In genomic region chr3:98770261-98771039, GRCh38 we compare ENCODE assay signal across 10 cellular contexts. TPM values are rescaled to one million over a fixed set of nuclear protein-coding genes. Genes with fewer than 3 reads are reported as not detected.
DNase-seq lines count a peak whose midpoint lies in the region; ATAC-seq and TF ChIP-seq lines count a peak whose summit lies in the region.
"Had no signal": no experiment of that assay in that cellular context is flagged by ENCODE, and none has a peak within 500 bp of the region (broad histone marks: within the 10 kb centered on the region; RNA-seq: fewer than 3 reads in every experiment).

No MANE protein-coding gene starts in this region.

- peak; percentile 26 to 44 for ATAC-seq in activated T-cell treated with anti-CD3 and anti-CD28 coated beads, Interleukin-2, amount 50 U/mL, for 72 hours (replicated peaks in 1 of 2)
- peak; percentile 85 for ATAC-seq in HG03378 (IDR thresholded peaks at IDR 0.05; ENCODE audit: unreplicated experiment)
- peak; percentile 76 for ATAC-seq in Right ventricle myocardium superior (ENCODE audit: poor library complexity)

- TF ChIP-seq POLR2A in transverse colon (IDR thresholded peaks at IDR 0.05) (no peak), ovary (IDR thresholded peaks at IDR 0.05) (no peak)

- no peak overlapping the region for H3K27ac Mint-ChIP-seq in activated T-cell treated with anti-CD3 and anti-CD28 coated beads, Interleukin-2, amount 50 U/mL, for 72 hours
- H3K27ac Mint-ChIP-seq in activated T-cell treated with anti-CD3 and anti-CD28 coated beads, Interleukin-2, amount 50 U/mL, for 24 hours: no peak overlapping the region

- peaks cover 6% of the 10 kb centered on the region for H3K4me1 Mint-ChIP-seq in activated T-cell treated with anti-CD3 and anti-CD28 coated beads, Interleukin-2, amount 50 U/mL, for 72 hours (ENCODE audit: low read depth)
- peaks cover 9% of the 10 kb centered on the region for H3K4me1 Mint-ChIP-seq in activated T-cell treated with anti-CD3 and anti-CD28 coated beads, Interleukin-2, amount 50 U/mL, for 24 hours (ENCODE audit: low read depth)

- TF ChIP-seq CTCF in transverse colon (IDR thresholded peaks at IDR 0.05): no peak
- no peak for TF ChIP-seq CTCF in ovary (IDR thresholded peaks at IDR 0.05)

- intact Hi-C loops in Right ventricle myocardium superior (cut with DNase I): no loop called here
- intact Hi-C loops in transverse colon (cut with DNase I; ENCODE audit: low total_unique reads): no loop called here
- intact Hi-C loops in ovary (cut with DNase I): no loop called here

- H3K9me3 Mint-ChIP-seq in activated T-cell treated with anti-CD3 and anti-CD28 coated beads, Interleukin-2, amount 50 U/mL, for 72 hours: no peaks in the 10 kb centered on the region
- H3K9me3 Mint-ChIP-seq in activated T-cell treated with anti-CD3 and anti-CD28 coated beads, Interleukin-2, amount 50 U/mL, for 24 hours: no peaks in the 10 kb centered on the region

- H3K4me1 ChIP-seq in transverse colon: no peaks in the 10 kb centered on the region
- no peaks in the 10 kb centered on the region for H3K4me1 ChIP-seq in ovary (ENCODE audit: insufficient read depth)

- WGBS in transverse colon (ENCODE audit: low coverage in 1 of 2), 2 donors: 60 to 77% methylated on average over 4 to 8 of the region's 8 CpGs
- 90 to 94% (median 90%) methylated on average over 8 of the region's 8 CpGs for WGBS in ovary, 3 donors

- H3K27me3 Mint-ChIP-seq in activated T-cell treated with anti-CD3 and anti-CD28 coated beads, Interleukin-2, amount 50 U/mL, for 72 hours (ENCODE audit: low read depth): peaks cover 8% of the 10 kb centered on the region
- H3K27me3 Mint-ChIP-seq in activated T-cell treated with anti-CD3 and anti-CD28 coated beads, Interleukin-2, amount 50 U/mL, for 24 hours: peaks cover 31% of the 10 kb centered on the region

- no peak for TF ChIP-seq EP300 in transverse colon (IDR thresholded peaks at IDR 0.05; ENCODE audit: low read depth)
- TF ChIP-seq EP300 in ovary (IDR thresholded peaks at IDR 0.05): no peak

- H3K36me3 Mint-ChIP-seq in activated T-cell treated with anti-CD3 and anti-CD28 coated beads, Interleukin-2, amount 50 U/mL, for 72 hours (ENCODE audit: insufficient read depth in 2 of 2): no peaks in the 10 kb centered on the region
- no peaks in the 10 kb centered on the region for H3K36me3 Mint-ChIP-seq in activated T-cell treated with anti-CD3 and anti-CD28 coated beads, Interleukin-2, amount 50 U/mL, for 24 hours (ENCODE audit: low read depth)

- H3K27ac ChIP-seq in transverse colon (peak overlapping the region; percentile 2 to 44 (median 32)), ovary (no peak overlapping the region)
- H3K27ac ChIP-seq: PC-9 had no signal

- H3K27me3 ChIP-seq in transverse colon (no peaks in the 10 kb centered on the region), ovary (no peaks in the 10 kb centered on the region)
- H3K27me3 ChIP-seq: BE2C had no signal

- in situ Hi-C loops in transverse colon (cut with MboI; ENCODE audit: low pct_ligation_motif_present in 1 of 4, low pct_unique_long_range_greater_than_20kb in 1 of 4, low sequenced_read_pairs in 3 of 4): no loop called here
- in situ Hi-C loops in ACHN (cut with HindIII; ENCODE audit: low pct_ligation_motif_present, low pct_unique_long_range_greater_than_20kb, low sequenced_read_pairs): no loop called here

- H3K36me3 ChIP-seq in transverse colon: no peaks in the 10 kb centered on the region
- no peaks in the 10 kb centered on the region for H3K36me3 ChIP-seq in ovary

- DNase-seq in activated T-cell treated with anti-CD3 and anti-CD28 coated beads, Interleukin-2, amount 50 U/mL, for 72 hours: peak in 1 of 2 donors; percentile 16
- DNase-seq in activated T-cell treated with anti-CD3 and anti-CD28 coated beads, Interleukin-2, amount 50 U/mL, for 24 hours: no peak
- peak; percentile 62 for DNase-seq in Right ventricle myocardium superior
- DNase-seq in transverse colon: peak; percentile 53
- no peak for DNase-seq in ACHN
- DNase-seq in dedifferentiated amniotic fluid mesenchymal stem cell (ENCODE audit: extremely low spot score): no peak
- DNase-seq in ovary: no peak
- DNase-seq: BE2C had no signal

- no peaks in the 10 kb centered on the region for H3K9me3 ChIP-seq in transverse colon
- no peaks in the 10 kb centered on the region for H3K9me3 ChIP-seq in ovary
- H3K9me3 ChIP-seq: BE2C had no signal

- no peak overlapping the region for H3K4me3 ChIP-seq in transverse colon
- H3K4me3 ChIP-seq in ovary: no peak overlapping the region
- H3K4me3 ChIP-seq: PC-9 had no signal

- H3K4me3 Mint-ChIP-seq in activated T-cell treated with anti-CD3 and anti-CD28 coated beads, Interleukin-2, amount 50 U/mL, for 72 hours: no peak overlapping the region
- no peak overlapping the region for H3K4me3 Mint-ChIP-seq in activated T-cell treated with anti-CD3 and anti-CD28 coated beads, Interleukin-2, amount 50 U/mL, for 24 hours

RNA-seq across cellular contexts. Expression of gene ST3GAL6, which starts 7.3 kb away (rescaled TPM):
- 1 to 10 TPM in 1 of 2 donors, under 1 TPM in 1; 0.07 to 1.5 TPM for total RNA-seq in activated T-cell treated with anti-CD3 and anti-CD28 coated beads, Interleukin-2, amount 50 U/mL, for 72 hours
- total RNA-seq in Right ventricle myocardium superior (34.1 TPM), transverse colon (1 to 10 TPM; 2.2 to 9.7 (median 2.6) TPM), ovary (10 to 100 TPM in 2 of 7 donors, 1 to 10 TPM in 5; 1.9 to 16.7 (median 3.7) TPM)
- polyA plus RNA-seq in ovary: 1 to 10 TPM; 2.0 to 4.4 TPM

Comparison
In these comparisons a context has a peak if more than half of its experiments do, and no peak if none do; other contexts are left out.
1. ATAC-seq: peak in every context shown above with its lines; median percentile 85 in HG03378; 76 in Right ventricle myocardium superior; 35 in activated T-cell treated with anti-CD3 and anti-CD28 coated beads, Interleukin-2, amount 50 U/mL, for 72 hours.
2. DNase-seq: peak in Right ventricle myocardium superior (single experiment) and transverse colon (single experiment); none in activated T-cell treated with anti-CD3 and anti-CD28 coated beads, Interleukin-2, amount 50 U/mL, for 24 hours (single experiment), ACHN (single experiment), dedifferentiated amniotic fluid mesenchymal stem cell (single experiment) and ovary (0 of 5).
3. H3K27ac ChIP-seq: peak in transverse colon (4 of 4); none in ovary (0 of 2).